8 cellular contexts compared by ENCODE assay signal in genomic region chr7:47945261-47946015, GRCh38. TPM values are rescaled to one million over a fixed set of nuclear protein-coding genes. Genes with fewer than 3 reads are reported as not detected.
DNase-seq lines count a peak whose midpoint lies in the region; ATAC-seq and TF ChIP-seq lines count a peak whose summit lies in the region.

No MANE protein-coding gene starts in this region.

- no peaks in the 10 kb centered on the region for H3K79me1 ChIP-seq in H9 (ENCODE audit: insufficient read depth, low read depth, low read length, poor library complexity, severe bottlenecking)

- H4K91ac ChIP-seq in H9 (ENCODE audit: insufficient read length, low read depth, low read length) = no peak overlapping the region

- no peak overlapping the region for H3K56ac ChIP-seq in H9 (ENCODE audit: insufficient read length, low read depth, low read length)

- H3K4me3 Mint-ChIP-seq in H9 = no peak overlapping the region

- WGBS in H9 (ENCODE audit: extremely low coverage, insufficient read length, low lambda C conversion rate) = no CpG with 5 or more reads among the region's 8 CpGs

- H4K5ac ChIP-seq in H9 (ENCODE audit: insufficient read length, low read depth, low read length) = no peak overlapping the region

- H3K27me3 ChIP-seq in H9 (ENCODE audit: insufficient read depth, low read length) (no peaks in the 10 kb centered on the region), colonic mucosa (no peaks in the 10 kb centered on the region)

- no peak for ATAC-seq in GM19328 (IDR thresholded peaks at IDR 0.05; ENCODE audit: unreplicated experiment)

- H2BK20ac ChIP-seq in H9 (ENCODE audit: low read depth, low read length, poor library complexity, severe bottlenecking) = no peak overlapping the region

- no peak overlapping the region for H3K4me3 ChIP-seq in colonic mucosa

- no peak overlapping the region for H3K18ac ChIP-seq in H9 (ENCODE audit: insufficient read length, low read depth, low read length)

- intact Hi-C loops in colonic mucosa (cut with DNase I) = loop anchor here (2.0 kb wide), 2 partner anchors 23 to 165 kb away; no protein-coding TSS in a partner anchor

- peaks cover 23 to 36% of the 10 kb centered on the region in 2 experiments for H3K4me1 Mint-ChIP-seq in H9

- no peak overlapping the region for H2BK120ac ChIP-seq in H9 (ENCODE audit: low read depth, low read length, poor library complexity, severe bottlenecking)

- H2BK12ac ChIP-seq in H9 (ENCODE audit: insufficient read length, low read depth, low read length) = no peak overlapping the region

- H3K9ac ChIP-seq in H9 (ENCODE audit: extremely low read depth, insufficient read length, low read length) (no peak overlapping the region), colonic mucosa (ENCODE audit: low read depth in 2 of 2, low read length in 2 of 2) (no peak overlapping the region)

- H3K4ac ChIP-seq in H9 (ENCODE audit: low read depth, low read length) = no peak overlapping the region

- H3K27ac ChIP-seq in H9 (ENCODE audit: insufficient read length, low read depth, low read length) (no peak overlapping the region), colonic mucosa (no peak overlapping the region)

- H3K27ac Mint-ChIP-seq in H9 = peak overlapping the region in 1 of 3 experiments; percentile 11; a peak in 1 of 7 replicates

- no peaks in the 10 kb centered on the region for H3K23me2 ChIP-seq in H9 (ENCODE audit: insufficient read length, low read depth, low read length, poor library complexity, severe bottlenecking)

- no peaks in the 10 kb centered on the region for H3K9me3 ChIP-seq in H9 (ENCODE audit: control insufficient read depth, low read depth, low read length)
- H3K9me3 ChIP-seq in colonic mucosa = no peaks in the 10 kb centered on the region

- no peaks in the 10 kb centered on the region; the same call in 1 of the 2 replicates for H3K27me3 Mint-ChIP-seq in H9 (ENCODE audit: low read depth)

- H2BK5ac ChIP-seq in H9 (ENCODE audit: insufficient read length, low read length) = no peak overlapping the region

- H3K4me1 ChIP-seq in H9 (ENCODE audit: insufficient read depth, low read length) (peaks cover 8% of the 10 kb centered on the region; the same call in 1 of the 2 replicates), colonic mucosa (peaks cover 7% of the 10 kb centered on the region)

- no peaks in the 10 kb centered on the region for H3K36me3 ChIP-seq in colonic mucosa

- H3K14ac ChIP-seq in H9 (ENCODE audit: insufficient read depth, low read length) = no peak overlapping the region

- no peaks in the 10 kb centered on the region for H3K9me3 Mint-ChIP-seq in H9

- TF ChIP-seq CTCF in H9 (conservative IDR thresholded peaks at IDR 0.05) (peak; percentile 89), colonic mucosa (IDR thresholded peaks at IDR 0.05) (peak; percentile 75)

- no peak overlapping the region for H2AK5ac ChIP-seq in H9 (ENCODE audit: insufficient read length, low read length)

- H2BK15ac ChIP-seq in H9 (ENCODE audit: low read depth, low read length) = no peak overlapping the region

- no peak overlapping the region for H2AFZ ChIP-seq in H9 (ENCODE audit: low read length)

- H3K4me2 ChIP-seq in H9 (ENCODE audit: insufficient read depth, insufficient read length, low read length) = no peak overlapping the region

- no peaks in the 10 kb centered on the region for H3K79me2 ChIP-seq in H9 (ENCODE audit: insufficient read depth, low read length)

- no peaks in the 10 kb centered on the region for H4K20me1 ChIP-seq in H9 (ENCODE audit: control insufficient read depth, insufficient read depth, insufficient read length)

- H3K36me3 Mint-ChIP-seq in H9 (ENCODE audit: insufficient read depth in 1 of 3, low read depth in 3 of 3) = no peaks in the 10 kb centered on the region

- DNase-seq in Daoy (ENCODE audit: low read depth) (peak; percentile 75), H9 (no peak), NCI-H2107 (lab: John Stamatoyannopoulos, UW) (peak; percentile 11), colonic mucosa (peak; percentile 90), lung microvascular endothelial cell (ENCODE audit: low read depth in 2 of 2) (peak; percentile 77 to 78)
- DNase-seq in activated CD4-positive, alpha-beta T cell treated with anti-CD3 and anti-CD28 coated beads for 4 hours = peak; percentile 67 to 81
- DNase-seq in stimulated activated CD8-positive, alpha-beta memory T cell treated with anti-CD3 and anti-CD28 coated beads, Interleukin-15, amount 100 ng/mL, for 48 hours (ENCODE audit: low read depth in 2 of 2) = peak; percentile 29 to 39

- no peak overlapping the region for H3T11ph ChIP-seq in H9 (ENCODE audit: low read length)

- no peak overlapping the region for H3K23ac ChIP-seq in H9 (ENCODE audit: insufficient read length, low read depth, low read length)

- no peak overlapping the region for H4K8ac ChIP-seq in H9 (replicated peaks; ENCODE audit: insufficient read length, low read depth, low read length)

RNA-seq across cellular contexts. Expression of gene PKD1L1, which starts 2.8 kb away (rescaled TPM):
- total RNA-seq in Daoy (2014; rRNA removed; shearing (Covaris generic)) = 0.17 and 0.18 TPM in 2 replicates
- 0.17 and 0.18 TPM in 2 replicates for total RNA-seq in H9 (2021)
- total RNA-seq in colonic mucosa = 1 to 10 TPM in 1 of 2 donors, under 1 TPM in 1; 0.40 to 1.2 TPM
- total RNA-seq in lung microvascular endothelial cell = 0.20 and 0.44 TPM in 2 replicates

RNA-seq across cellular contexts. Expression of gene HUS1, which starts 34.0 kb away (rescaled TPM):
- total RNA-seq in Daoy (2014; rRNA removed; shearing (Covaris generic)) = 35.7 and 55.8 TPM in 2 replicates
- total RNA-seq in H9 (2021) (43.1 and 44.5 TPM in 2 replicates), colonic mucosa (10 to 100 TPM; 31.6 to 33.2 TPM), lung microvascular endothelial cell (6.8 and 9.5 TPM in 2 replicates)
